ENCODE assay signal across 24 cellular contexts in the genomic region with DNA sequence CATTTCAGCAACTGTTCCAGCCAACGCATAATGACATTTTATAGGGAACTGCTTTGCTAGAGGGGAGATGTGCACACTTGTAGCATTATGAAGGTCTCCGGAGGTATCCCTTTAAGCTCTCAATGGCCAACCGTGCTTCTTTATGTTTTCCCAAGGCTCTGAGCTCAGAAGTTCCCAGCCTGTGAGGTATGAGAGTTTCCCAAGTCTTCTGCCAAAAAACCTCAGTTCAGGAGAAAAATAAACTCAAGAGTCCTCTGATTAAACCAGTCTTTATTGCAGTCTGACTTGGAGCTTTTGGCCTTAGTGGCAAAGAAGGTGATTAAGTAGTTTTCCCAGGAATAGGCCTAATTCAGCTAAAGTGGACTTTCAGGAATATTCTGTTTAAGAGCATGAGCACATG. TPM values are rescaled to one million over a fixed set of nuclear protein-coding genes. Genes with fewer than 3 reads are reported as not detected.
DNase-seq lines count a peak whose midpoint lies in the region; ATAC-seq, FAIRE-seq and TF ChIP-seq lines count a peak whose summit lies in the region.
"Had no signal": no experiment of that assay in that cellular context is flagged by ENCODE, and none has a peak within 500 bp of the region (broad histone marks: within the 10 kb centered on the region; RNA-seq: fewer than 3 reads in every experiment).

No MANE protein-coding gene starts in this region.

- H4K20me1 ChIP-seq in astrocyte (ENCODE audit: insufficient read depth, low read length) = no peaks in the 10 kb centered on the region

- H3K36me3 ChIP-seq in astrocyte (ENCODE audit: insufficient read depth, low read length) (no peaks in the 10 kb centered on the region), psoas muscle (ENCODE audit: insufficient read depth in 1 of 2, low read depth in 1 of 2) (no peaks in the 10 kb centered on the region), tibial artery (no peaks in the 10 kb centered on the region)

- H3K4me3 Mint-ChIP-seq in astrocyte (ENCODE audit: unreplicated experiment) = no peak overlapping the region
- H3K4me3 Mint-ChIP-seq: HFFc6, IgD-negative memory B cell had no signal

- peaks cover 4% of the 10 kb centered on the region for H3K4me1 ChIP-seq in astrocyte (ENCODE audit: insufficient read depth, low read length)
- H3K4me1 ChIP-seq in psoas muscle = peaks cover 6% of the 10 kb centered on the region
- H3K4me1 ChIP-seq in tibial artery = peaks cover 0 to 21% (median 11%) of the 10 kb centered on the region in 4 donors

- no peaks in the 10 kb centered on the region for H3K79me2 ChIP-seq in astrocyte (ENCODE audit: insufficient read depth, low read length)

- ATAC-seq in psoas muscle (no peak), GM21786 (IDR thresholded peaks at IDR 0.05; ENCODE audit: unreplicated experiment) (no peak)
- ATAC-seq: PC-3 had no signal

- no peak for FAIRE-seq in astrocyte (lab: Jason Lieb, UNC)
- FAIRE-seq: H54 had no signal

- TF ChIP-seq CTCF in astrocyte (IDR thresholded peaks at IDR 0.05; ENCODE audit: insufficient read depth, low read depth, low read length) = no peak
- TF ChIP-seq CTCF in psoas muscle (IDR thresholded peaks at IDR 0.05) = no peak
- TF ChIP-seq CTCF in tibial artery (IDR thresholded peaks at IDR 0.05) = no peak

- H3K9me3 Mint-ChIP-seq in astrocyte (ENCODE audit: unreplicated experiment) = peaks cover 7% of the 10 kb centered on the region

- H2AFZ ChIP-seq in astrocyte (ENCODE audit: low read depth, low read length) = no peak overlapping the region

- peaks cover 11% of the 10 kb centered on the region for H3K4me1 Mint-ChIP-seq in astrocyte (ENCODE audit: low read depth, unreplicated experiment)
- H3K4me1 Mint-ChIP-seq: IgD-negative memory B cell had no signal

- H3K4me3 ChIP-seq in astrocyte (ENCODE audit: insufficient read depth, low read depth, low read length) (no peak overlapping the region), psoas muscle (no peak overlapping the region), tibial artery (no peak overlapping the region)

- peak; percentile 63 for DNase-seq in astrocyte (ENCODE audit: low read depth)
- peak; percentile 45 for DNase-seq in fibroblast of peridontal ligament (ENCODE audit: extremely low read depth)
- no peak for DNase-seq in psoas muscle
- DNase-seq in tibial artery = no peak
- DNase-seq in retina = no peak
- DNase-seq in NK-92 treated with Interleukin-12 subunit alpha and Interleukin-12 subunit beta, amount 100 ng/mL, for 24 hours (lab: John Stamatoyannopoulos, UW) = no peak
- DNase-seq in activated CD8-positive, alpha-beta memory T cell treated with anti-CD3 and anti-CD28 coated beads for 24 hours = no peak
- DNase-seq: ACHN, AML-193, DMS79, HFFc6, Karpas-422, NCI-H1417 treated with DMSO at 0.1 percent for 48 hours, NCI-H187 treated with DMSO at 0.1 percent for 48 hours, NCI-H2227 treated with DMSO at 0.1 percent for 48 hours, NCI-H524 treated with DMSO at 0.1 percent for 48 hours, PC-3, SIG-M5 had no signal

- intact Hi-C loops in psoas muscle (cut with DNase I) (no loop called here), tibial artery (cut with DNase I; ENCODE audit: low total_unique reads) (no loop called here)

- H3K27me3 ChIP-seq in astrocyte (ENCODE audit: insufficient read depth, low read length) (no peaks in the 10 kb centered on the region), psoas muscle (ENCODE audit: insufficient read depth in 3 of 3, low read length in 2 of 3) (no peaks in the 10 kb centered on the region), tibial artery (no peaks in the 10 kb centered on the region)

- no peak overlapping the region for H3K4me2 ChIP-seq in astrocyte (ENCODE audit: low read length)

- no peaks in the 10 kb centered on the region for H3K36me3 Mint-ChIP-seq in astrocyte (ENCODE audit: low read depth, unreplicated experiment)
- H3K36me3 Mint-ChIP-seq: IgD-negative memory B cell had no signal

- H3K27ac Mint-ChIP-seq in astrocyte (ENCODE audit: unreplicated experiment) = no peak overlapping the region
- H3K27ac Mint-ChIP-seq: HFFc6, IgD-negative memory B cell had no signal

- H3K9ac ChIP-seq in astrocyte (ENCODE audit: low read length) = no peak overlapping the region

- 56 to 77% (median 68%) methylated on average over 3 of the region's 3 CpGs for WGBS in psoas muscle, 3 donors

- H3K9me3 ChIP-seq in astrocyte (ENCODE audit: insufficient read depth, low read depth, low read length) (no peaks in the 10 kb centered on the region), psoas muscle (no peaks in the 10 kb centered on the region), tibial artery (no peaks in the 10 kb centered on the region)

- H3K27me3 Mint-ChIP-seq in astrocyte (ENCODE audit: low read depth, unreplicated experiment) = no peaks in the 10 kb centered on the region

- no peak overlapping the region for H3K27ac ChIP-seq in astrocyte (ENCODE audit: low read depth, low read length)
- peak overlapping the region; percentile 17 for H3K27ac ChIP-seq in psoas muscle
- H3K27ac ChIP-seq in tibial artery = peak overlapping the region; percentile 56 to 57
- H3K27ac ChIP-seq: C4-2B, HL-60, RWPE1 had no signal

RNA-seq across cellular contexts. Expression of a gene that starts 35.4 kb away (rescaled TPM):
- total RNA-seq in astrocyte (128 and 135 TPM in 2 replicates), psoas muscle (100 to 1,000 TPM in 1 of 4 donors, 10 to 100 TPM in 3; 68.8 to 105 (median 84.7) TPM)
- polyA plus RNA-seq in psoas muscle = 10 to 100 TPM; 13.6 to 41.9 (median 22.7) TPM

Comparison
In these comparisons a context has a peak if more than half of its experiments do, and no peak if none do; other contexts are left out.
1. DNase-seq: peak in astrocyte (single experiment) and fibroblast of peridontal ligament (single experiment); none in psoas muscle (0 of 2), tibial artery (0 of 2), retina (single experiment), NK-92 treated with Interleukin-12 subunit alpha and Interleukin-12 subunit beta, amount 100 ng/mL, for 24 hours (single experiment) and activated CD8-positive, alpha-beta memory T cell treated with anti-CD3 and anti-CD28 coated beads for 24 hours (single experiment).